ENCODE assay signal across 8 cellular contexts in genomic region chr20:35283441-35284266, GRCh38. TPM values are rescaled to one million over a fixed set of nuclear protein-coding genes. Genes with fewer than 3 reads are reported as not detected.
A peak's percentile ranks its signal among the peaks of the same experiment; 100 is the strongest.
DNase-seq lines count a peak whose midpoint lies in the region; ATAC-seq and TF ChIP-seq lines count a peak whose summit lies in the region.

No MANE protein-coding gene starts in this region.

- H3K36me3 ChIP-seq in PC-9 (ENCODE audit: low read depth) (peaks cover 36% of the 10 kb centered on the region), endodermal cell (ENCODE audit: control insufficient read depth, insufficient read depth, low read length) (peaks cover 41% of the 10 kb centered on the region), neuron (ENCODE audit: insufficient read depth, low read length) (peaks cover 28% of the 10 kb centered on the region)

- peak overlapping the region; percentile 77 for H3K9ac ChIP-seq in endodermal cell (ENCODE audit: extremely low read depth, low read length, poor library complexity, severe bottlenecking)

- H3K27me3 ChIP-seq in PC-9 (ENCODE audit: insufficient read depth, low read depth) = no peaks in the 10 kb centered on the region
- no peaks in the 10 kb centered on the region for H3K27me3 ChIP-seq in endodermal cell (ENCODE audit: control insufficient read depth, insufficient read depth, low read length, poor library complexity, severe bottlenecking)
- H3K27me3 ChIP-seq in neuron (ENCODE audit: insufficient read depth, low read length) = no peaks in the 10 kb centered on the region

- intact Hi-C loops in PC-9 (cut with micrococcal nuclease; ENCODE audit: unreplicated experiment) = no loop called here

- POLR2A ChIA-PET in PC-9 (lab: Charles Lee; ENCODE audit: unreplicated experiment) = interaction anchor here (0.6 to 1.2 kb wide), 4 partner anchors 22 to 170 kb away, joined by 3 to 15 read pairs (median 6); no protein-coding TSS in a partner anchor

- H2AFZ ChIP-seq in PC-9 (peak overlapping the region; percentile 75), neuron (ENCODE audit: low read depth, low read length) (no peak overlapping the region)

- H4K20me1 ChIP-seq in PC-9 (ENCODE audit: insufficient read depth) = peaks cover 34% of the 10 kb centered on the region

- H3K27ac ChIP-seq in PC-9 (peak overlapping the region; percentile 82), endodermal cell (ENCODE audit: low read depth, low read length) (peak overlapping the region; percentile 41)

- no peaks in the 10 kb centered on the region for H3K9me2 ChIP-seq in PC-9 (ENCODE audit: insufficient read depth)

- peaks cover 54% of the 10 kb centered on the region for H3F3A ChIP-seq in PC-9 (ENCODE audit: insufficient read depth, low read depth)

- H3K4me1 Mint-ChIP-seq in activated T-cell treated with anti-CD3 and anti-CD28 coated beads, Interleukin-2, amount 50 U/mL, for 24 hours (ENCODE audit: low read depth) = peaks cover 39% of the 10 kb centered on the region
- H3K4me1 Mint-ChIP-seq in endodermal cell = peaks cover 21% of the 10 kb centered on the region

- CTCF ChIA-PET in PC-9 (lab: Charles Lee) = interaction anchor here (0.6 to 1.0 kb wide), 2 partner anchors 19 to 166 kb away, joined by 3 to 4 read pairs; no protein-coding TSS in a partner anchor

- no peak for DNase-seq in activated T-cell treated with anti-CD3 and anti-CD28 coated beads, Interleukin-2, amount 50 U/mL, for 24 hours
- DNase-seq in activated T-cell treated with anti-CD3 and anti-CD28 coated beads, Interleukin-2, amount 50 U/mL, for 48 hours = no peak
- peak in 1 of 2 experiments; percentile 86 for DNase-seq in PC-9
- no peak for DNase-seq in endodermal cell
- DNase-seq in NCI-H1436 treated with DMSO at 0.1 percent for 48 hours (lab: John Stamatoyannopoulos, UW) = no peak
- DNase-seq in HCEC 1CT = no peak

- H3K79me2 ChIP-seq in PC-9 (ENCODE audit: low read depth) = peaks cover 40% of the 10 kb centered on the region

- BruUV-seq in PC-9 (replicated peaks; lab: Mats Ljungman, UMichigan) = TSS peak; percentile 72

- peaks cover 15% of the 10 kb centered on the region for H3K4me1 ChIP-seq in PC-9 (replicated peaks; ENCODE audit: insufficient read depth)
- H3K4me1 ChIP-seq in endodermal cell (ENCODE audit: control insufficient read depth, insufficient read depth, low read length) = peaks cover 9% of the 10 kb centered on the region
- H3K4me1 ChIP-seq in neuron (ENCODE audit: insufficient read depth, low read length) = peaks cover 12% of the 10 kb centered on the region

- peak overlapping the region; percentile 83 for H3K4me3 Mint-ChIP-seq in activated T-cell treated with anti-CD3 and anti-CD28 coated beads, Interleukin-2, amount 50 U/mL, for 24 hours
- peak overlapping the region; percentile 83 for H3K4me3 Mint-ChIP-seq in endodermal cell

- TF ChIP-seq CTCF in PC-9 (conservative IDR thresholded peaks at IDR 0.05) (no peak), endodermal cell (conservative IDR thresholded peaks at IDR 0.05) (no peak)

- no peaks in the 10 kb centered on the region for H3K9me3 ChIP-seq in PC-9 (ENCODE audit: insufficient read depth, low read depth)
- no peaks in the 10 kb centered on the region for H3K9me3 ChIP-seq in endodermal cell (ENCODE audit: control insufficient read depth, low read length)
- H3K9me3 ChIP-seq in neuron (ENCODE audit: low read length) = no peaks in the 10 kb centered on the region

- peak overlapping the region; percentile 99 for H3K4me2 ChIP-seq in PC-9

- ATAC-seq in HG03139 (IDR thresholded peaks at IDR 0.05; ENCODE audit: unreplicated experiment) = no peak

- H3K9me3 Mint-ChIP-seq in activated T-cell treated with anti-CD3 and anti-CD28 coated beads, Interleukin-2, amount 50 U/mL, for 24 hours = no peaks in the 10 kb centered on the region
- no peaks in the 10 kb centered on the region for H3K9me3 Mint-ChIP-seq in endodermal cell

- WGBS in endodermal cell (ENCODE audit: insufficient coverage in 1 of 2, insufficient read length in 1 of 2), 2 experiments = 21 to 25% methylated on average over 4 to 24 of the region's 24 CpGs

- H3K27me3 Mint-ChIP-seq in activated T-cell treated with anti-CD3 and anti-CD28 coated beads, Interleukin-2, amount 50 U/mL, for 24 hours = no peaks in the 10 kb centered on the region
- H3K27me3 Mint-ChIP-seq in endodermal cell (ENCODE audit: insufficient read depth) = peaks cover 1% of the 10 kb centered on the region

- peak overlapping the region; percentile 89 for H3K27ac Mint-ChIP-seq in activated T-cell treated with anti-CD3 and anti-CD28 coated beads, Interleukin-2, amount 50 U/mL, for 24 hours
- H3K27ac Mint-ChIP-seq in endodermal cell = peak overlapping the region; percentile 80

- H3K36me3 Mint-ChIP-seq in activated T-cell treated with anti-CD3 and anti-CD28 coated beads, Interleukin-2, amount 50 U/mL, for 24 hours (ENCODE audit: low read depth) = peaks cover 57% of the 10 kb centered on the region
- peaks cover 44% of the 10 kb centered on the region for H3K36me3 Mint-ChIP-seq in endodermal cell (ENCODE audit: low read depth)

- H3K4me3 ChIP-seq in PC-9 (peak overlapping the region; percentile 88), endodermal cell (ENCODE audit: low read length) (peak overlapping the region; percentile 90), neuron (ENCODE audit: low read length) (peak overlapping the region; percentile 93)

RNA-seq across cellular contexts. Expression of gene EIF6, which starts 0.9 kb away (rescaled TPM):
- 255 and 270 TPM in 2 replicates for total RNA-seq in PC-9 (2021)
- total RNA-seq in endodermal cell = 100 to 1,000 TPM; 127 to 132 TPM
- polyA plus RNA-seq in endodermal cell (2013, experiment 1 of 2) = 91.6 TPM
- polyA plus RNA-seq in endodermal cell (2013, experiment 2 of 2) = 82.7 TPM

RNA-seq across cellular contexts. Expression of gene MMP24OS, which starts 5.7 kb away (rescaled TPM):
- 59.3 and 79.0 TPM in 2 replicates for total RNA-seq in PC-9 (2021)
- total RNA-seq in endodermal cell = 10 to 100 TPM; 32.2 to 38.8 TPM
- polyA plus RNA-seq in endodermal cell (2013, experiment 1 of 2) = 46.0 TPM
- 41.6 TPM for polyA plus RNA-seq in endodermal cell (2013, experiment 2 of 2)

RNA-seq across cellular contexts. Expression of gene FAM83C, which starts 8.6 kb away (rescaled TPM):
- not detected in 2 replicates for total RNA-seq in PC-9 (2021)
- total RNA-seq in endodermal cell = not detected
- polyA plus RNA-seq in endodermal cell (2013, experiment 1 of 2) = not detected
- polyA plus RNA-seq in endodermal cell (2013, experiment 2 of 2) = not detected

RNA-seq across cellular contexts. Expression of gene MMP24, which starts 57.2 kb away (rescaled TPM):
- total RNA-seq in PC-9 (2021) (0.45 and 0.48 TPM in 2 replicates), endodermal cell (1 to 10 TPM; 1.3 to 5.9 TPM)
- 2.7 TPM for polyA plus RNA-seq in endodermal cell (2013, experiment 1 of 2)
- 1.6 TPM for polyA plus RNA-seq in endodermal cell (2013, experiment 2 of 2)
